In genomic region chr13:78595819-78596700, GRCh38 we compare ENCODE assay signal across 7 cellular contexts. TPM values are rescaled to one million over a fixed set of nuclear protein-coding genes. Genes with fewer than 3 reads are reported as not detected.
A peak's percentile ranks its signal among the peaks of the same experiment; 100 is the strongest.
DNase-seq lines count a peak whose midpoint lies in the region; ATAC-seq, FAIRE-seq and TF ChIP-seq lines count a peak whose summit lies in the region.

No MANE protein-coding gene starts in this region.

- H3K4me3 Mint-ChIP-seq in dendritic cell treated with granulocyte-macrophage colony-stimulating factor and Interleukin-4, amounts not matched to agents 40 ng/mL and 50 ng/mL, for 4 days: peak overlapping the region; percentile 69

- H3K4me3 ChIP-seq in neuronal stem cell (ENCODE audit: low read length in 2 of 2) (peak overlapping the region; percentile 43 to 80), colonic mucosa (no peak overlapping the region)

- peak overlapping the region; percentile 92 for H3K18ac ChIP-seq in neuronal stem cell (ENCODE audit: low read length)

- H2BK12ac ChIP-seq in neuronal stem cell (ENCODE audit: low read length): no peak overlapping the region

- H2AK5ac ChIP-seq in neuronal stem cell (ENCODE audit: low read depth, low read length): no peak overlapping the region

- H2AFZ ChIP-seq in neuronal stem cell (ENCODE audit: low read length): peak overlapping the region; percentile 92

- peak overlapping the region; percentile 38 for H3K14ac ChIP-seq in neuronal stem cell (ENCODE audit: low read length)

- no peak overlapping the region for H3K4ac ChIP-seq in neuronal stem cell (ENCODE audit: low read length)

- H3K9me3 Mint-ChIP-seq in dendritic cell treated with granulocyte-macrophage colony-stimulating factor and Interleukin-4, amounts not matched to agents 40 ng/mL and 50 ng/mL, for 4 days: no peaks in the 10 kb centered on the region

- ATAC-seq in GM18868 (IDR thresholded peaks at IDR 0.05; ENCODE audit: unreplicated experiment): peak; percentile 85
- peak; percentile 42 for ATAC-seq in HG03378 (IDR thresholded peaks at IDR 0.05; ENCODE audit: unreplicated experiment)
- ATAC-seq in HG03457 (IDR thresholded peaks at IDR 0.05; ENCODE audit: unreplicated experiment): no peak

- no peak overlapping the region for H4K91ac ChIP-seq in neuronal stem cell (ENCODE audit: low read depth, low read length, poor library complexity)

- peak overlapping the region; percentile 89 for H3K4me2 ChIP-seq in neuronal stem cell (ENCODE audit: insufficient read depth, low read length, poor library complexity, severe bottlenecking)

- no peak overlapping the region for H3K23ac ChIP-seq in neuronal stem cell (ENCODE audit: low read depth, low read length, poor library complexity)

- peaks cover 83% of the 10 kb centered on the region for H3K27me3 Mint-ChIP-seq in dendritic cell treated with granulocyte-macrophage colony-stimulating factor and Interleukin-4, amounts not matched to agents 40 ng/mL and 50 ng/mL, for 4 days

- H3K36me3 ChIP-seq in neuronal stem cell (replicated peaks in 1 of 2; ENCODE audit: control insufficient read depth in 2 of 2, insufficient read depth in 2 of 2, low read length in 2 of 2) (no peaks in the 10 kb centered on the region), colonic mucosa (no peaks in the 10 kb centered on the region)

- no peaks in the 10 kb centered on the region for H3K36me3 Mint-ChIP-seq in dendritic cell treated with granulocyte-macrophage colony-stimulating factor and Interleukin-4, amounts not matched to agents 40 ng/mL and 50 ng/mL, for 4 days (ENCODE audit: low read depth)

- TF ChIP-seq CTCF in colonic mucosa (IDR thresholded peaks at IDR 0.05): no peak

- peaks cover 30 to 100% (median 76%) of the 10 kb centered on the region in 3 experiments for H3K27me3 ChIP-seq in neuronal stem cell (ENCODE audit: control insufficient read depth in 3 of 3, insufficient read depth in 3 of 3, low read depth in 1 of 3, low read length in 3 of 3)
- peaks cover 92% of the 10 kb centered on the region for H3K27me3 ChIP-seq in colonic mucosa

- no peak overlapping the region for H2BK15ac ChIP-seq in neuronal stem cell (ENCODE audit: low read length)

- no peak overlapping the region for H3K27ac Mint-ChIP-seq in dendritic cell treated with granulocyte-macrophage colony-stimulating factor and Interleukin-4, amounts not matched to agents 40 ng/mL and 50 ng/mL, for 4 days

- no peaks in the 10 kb centered on the region for H3K79me1 ChIP-seq in neuronal stem cell (ENCODE audit: low read depth, low read length)

- H3K9me3 ChIP-seq in neuronal stem cell (replicated peaks in 1 of 2; ENCODE audit: control insufficient read depth in 2 of 2, insufficient read depth in 1 of 2, low read depth in 1 of 2, low read length in 2 of 2) (peaks cover 0 to 2% of the 10 kb centered on the region in 2 donors), colonic mucosa (no peaks in the 10 kb centered on the region)

- H4K8ac ChIP-seq in neuronal stem cell (ENCODE audit: low read depth, low read length): no peak overlapping the region

- peaks cover 31% of the 10 kb centered on the region for H3K4me1 Mint-ChIP-seq in dendritic cell treated with granulocyte-macrophage colony-stimulating factor and Interleukin-4, amounts not matched to agents 40 ng/mL and 50 ng/mL, for 4 days (ENCODE audit: low read depth)

- DNase-seq in neuronal stem cell (ENCODE audit: low spot score) (peak; percentile 66), HTR-8/SVneo (ENCODE audit: insufficient read length, low spot score) (no peak), colonic mucosa (no peak)

- no CpG with 5 or more reads among the region's 69 CpGs for WGBS in neuronal stem cell (ENCODE audit: extremely low coverage in 2 of 2, insufficient read length in 2 of 2, insufficient replicate concordance in 1 of 2), 2 donors

- no peak overlapping the region for H2BK120ac ChIP-seq in neuronal stem cell (ENCODE audit: low read depth, low read length)

- peak overlapping the region; percentile 39 for H2BK5ac ChIP-seq in neuronal stem cell (ENCODE audit: low read length)

- H3K9ac ChIP-seq in neuronal stem cell (ENCODE audit: low read depth, low read length, poor library complexity): peak overlapping the region; percentile 60
- no peak overlapping the region for H3K9ac ChIP-seq in colonic mucosa (ENCODE audit: low read depth in 2 of 2, low read length in 2 of 2)

- H3K4me1 ChIP-seq in neuronal stem cell (ENCODE audit: control insufficient read depth in 2 of 2, insufficient read depth in 1 of 2, low read depth in 1 of 2, low read length in 2 of 2): peaks cover 7 to 9% of the 10 kb centered on the region in 2 donors
- H3K4me1 ChIP-seq in colonic mucosa: no peaks in the 10 kb centered on the region

- H3K27ac ChIP-seq in neuronal stem cell (replicated peaks; ENCODE audit: low read length) (no peak overlapping the region), colonic mucosa (no peak overlapping the region)

- intact Hi-C loops in dendritic cell treated with granulocyte-macrophage colony-stimulating factor and Interleukin-4, amounts not matched to agents 40 ng/mL and 50 ng/mL, for 4 days (cut with micrococcal nuclease): loop anchor here (5.0 kb wide), 1 partner anchor 61 kb away; the partner anchor contains the start of gene OBI1
- intact Hi-C loops in colonic mucosa (cut with DNase I): no loop called here

- FAIRE-seq in HTR-8/SVneo (lab: Jason Lieb, UNC): no peak

RNA-seq across cellular contexts. Expression of gene POU4F1, which starts 7.3 kb away (rescaled TPM):
- 0.04 TPM for polyA plus RNA-seq in neuronal stem cell (2013, experiment 1 of 2)
- 0.04 TPM for polyA plus RNA-seq in neuronal stem cell (2013, experiment 2 of 2)
- total RNA-seq in colonic mucosa: not detected
